ENCODE assay signal across 22 cellular contexts in the genomic region with DNA sequence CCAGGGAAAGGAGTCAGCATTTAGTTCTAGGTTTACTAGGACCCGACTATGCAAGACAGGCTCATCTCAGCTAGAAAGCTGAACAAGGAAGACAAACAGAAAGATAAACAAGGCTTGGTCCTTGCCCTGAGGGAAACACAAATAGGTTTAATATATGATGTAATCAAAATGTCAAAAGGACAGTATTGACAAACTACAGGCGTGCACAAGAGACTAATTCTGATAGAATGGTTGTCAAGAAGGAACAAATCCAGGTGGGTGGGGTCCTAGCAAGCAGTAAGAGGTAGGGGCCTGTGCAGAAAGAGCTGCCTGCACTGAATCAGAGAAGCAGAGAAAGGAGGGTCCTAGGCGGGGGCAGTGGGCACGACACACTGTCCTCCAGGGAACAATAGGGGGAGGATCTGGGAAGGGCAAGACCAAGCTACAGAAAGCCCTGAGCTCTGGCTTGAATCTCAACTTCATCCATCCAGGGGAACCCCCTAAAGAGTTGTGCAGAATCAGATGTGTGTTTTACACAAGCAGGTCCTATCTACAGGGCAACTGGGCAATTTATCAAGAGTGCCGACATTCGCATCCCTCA. TPM values are rescaled to one million over a fixed set of nuclear protein-coding genes. Genes with fewer than 3 reads are reported as not detected.
DNase-seq lines count a peak whose midpoint lies in the region; TF ChIP-seq lines count a peak whose summit lies in the region.
"Had no signal": no experiment of that assay in that cellular context is flagged by ENCODE, and none has a peak within 500 bp of the region (broad histone marks: within the 10 kb centered on the region; RNA-seq: fewer than 3 reads in every experiment).

No MANE protein-coding gene starts in this region.

- H3K4me1 Mint-ChIP-seq in brain (peaks cover 11% of the 10 kb centered on the region), osteocyte (ENCODE audit: unreplicated experiment) (peaks cover 29% of the 10 kb centered on the region)
- peaks cover 64% of the 10 kb centered on the region for H3K4me1 Mint-ChIP-seq in activated T-helper 1 cell treated with anti-CD3 and anti-CD28 coated beads, Interleukin-12 subunit alpha, Interleukin-12 subunit beta, Interleukin-2, Interleukin-4 antibody, amounts not matched to agents 30 ng/mL and 10 ng/mL and 1 ng/mL, durations not matched to agents 14 hours and 24 hours and 36 hours (ENCODE audit: low read depth)
- H3K4me1 Mint-ChIP-seq in activated T-helper 2 cell treated with anti-CD3 and anti-CD28 coated beads, Interferon-gamma antibody, Interleukin-2, Interleukin-4, amounts not matched to agents 10 μg/mL and 5 μg/mL and 100 μg/mL, durations not matched to agents 14 hours and 24 hours and 36 hours (ENCODE audit: low read depth) = peaks cover 35% of the 10 kb centered on the region

- H3K9me2 ChIP-seq in Loucy (replicated peaks; ENCODE audit: low read depth, low read length) = no peaks in the 10 kb centered on the region

- H3K9me3 Mint-ChIP-seq in brain (peaks cover 7 to 20% (median 11%) of the 10 kb centered on the region in 5 experiments), osteocyte (ENCODE audit: unreplicated experiment) (peaks cover 10% of the 10 kb centered on the region)
- H3K9me3 Mint-ChIP-seq in activated T-helper 1 cell treated with anti-CD3 and anti-CD28 coated beads, Interleukin-12 subunit alpha, Interleukin-12 subunit beta, Interleukin-2, Interleukin-4 antibody, amounts not matched to agents 30 ng/mL and 10 ng/mL and 1 ng/mL, durations not matched to agents 14 hours and 24 hours and 36 hours = peaks cover 3% of the 10 kb centered on the region
- H3K9me3 Mint-ChIP-seq in activated T-helper 2 cell treated with anti-CD3 and anti-CD28 coated beads, Interferon-gamma antibody, Interleukin-2, Interleukin-4, amounts not matched to agents 10 μg/mL and 5 μg/mL and 100 μg/mL, durations not matched to agents 14 hours and 24 hours and 36 hours = no peaks in the 10 kb centered on the region
- H3K9me3 Mint-ChIP-seq: activated naive CD8-positive, alpha-beta T cell treated with anti-CD3 and anti-CD28 coated beads, Interleukin-2, amount 50 U/mL, for 24 hours; dendritic cell treated with granulocyte-macrophage colony-stimulating factor and Interleukin-4, amounts not matched to agents 40 ng/mL and 50 ng/mL, for 4 days; stimulated activated naive CD8-positive, alpha-beta T cell treated with anti-CD3 and anti-CD28 coated beads, Interleukin-15, Interleukin-2, amounts not matched to agents 100 ng/mL and 50 ng/mL, for 24 hours had no signal

- H3K79me2 ChIP-seq in Loucy (ENCODE audit: insufficient read depth, low read length) = peaks cover 86% of the 10 kb centered on the region

- H3K36me3 ChIP-seq in Loucy (ENCODE audit: insufficient read depth, low read length) = peaks cover 59% of the 10 kb centered on the region

- H3K9me3 ChIP-seq in Loucy (ENCODE audit: insufficient read depth, low read depth, low read length) = no peaks in the 10 kb centered on the region
- H3K9me3 ChIP-seq: heart right ventricle, mucosa of descending colon had no signal

- no peak overlapping the region for H2AFZ ChIP-seq in Loucy (ENCODE audit: low read length)

- peaks cover 9% of the 10 kb centered on the region for H4K20me1 ChIP-seq in Loucy (ENCODE audit: insufficient read depth, low read length, poor library complexity, severe bottlenecking)

- no peak overlapping the region for H3K9ac ChIP-seq in Loucy (ENCODE audit: low read depth, low read length, poor library complexity, severe bottlenecking)

- DNase-seq in DMS153 treated with DMSO at 0.1 percent for 48 hours (lab: John Stamatoyannopoulos, UW; ENCODE audit: unreplicated experiment) (peak; percentile 5), osteocyte (ENCODE audit: extremely low spot score, unreplicated experiment) (no peak)
- DNase-seq in activated T-helper 1 cell treated with anti-CD3 and anti-CD28 coated beads, Interleukin-12 subunit alpha, Interleukin-12 subunit beta, Interleukin-2, Interleukin-4 antibody, amounts not matched to agents 30 ng/mL and 10 ng/mL and 1 ng/mL, durations not matched to agents 14 hours and 24 hours and 36 hours (ENCODE audit: low spot score) = no peak
- no peak for DNase-seq in central memory CD4-positive, alpha-beta T cell
- DNase-seq in activated T-helper 2 cell treated with anti-CD3 and anti-CD28 coated beads, Interferon-gamma antibody, Interleukin-2, Interleukin-4, amounts not matched to agents 10 μg/mL and 5 μg/mL and 100 μg/mL, durations not matched to agents 14 hours and 24 hours and 36 hours (ENCODE audit: low spot score) = no peak
- DNase-seq: activated CD4-positive, CD25-positive, alpha-beta regulatory T cell; activated naive CD8-positive, alpha-beta T cell treated with anti-CD3 and anti-CD28 coated beads, Interleukin-2, amount 50 U/mL, for 24 hours; brain microvascular endothelial cell; Calu3; heart right ventricle; left ventricle myocardium superior; mucosa of descending colon; NCI-H187 treated with DMSO at 0.1 percent for 48 hours; NK-92 treated with Interleukin-12 subunit alpha and Interleukin-12 subunit beta, amount 100 ng/mL, for 24 hours; stimulated activated CD4-positive, alpha-beta T cell treated with anti-CD3 and anti-CD28 coated beads, Interleukin-4, amount 100 ng/mL, for 1 hour; T1000; trophoblast cell had no signal

- H3K27me3 ChIP-seq in Loucy (ENCODE audit: insufficient read depth, low read length, poor library complexity, severe bottlenecking) = no peaks in the 10 kb centered on the region
- H3K27me3 ChIP-seq: brain microvascular endothelial cell, heart right ventricle had no signal

- H3K4me3 ChIP-seq in Loucy (ENCODE audit: low read length, poor library complexity, severe bottlenecking) = no peak overlapping the region
- H3K4me3 ChIP-seq: heart right ventricle, mucosa of descending colon, smooth muscle cell had no signal

- H3K36me3 Mint-ChIP-seq in brain (peaks cover 31% of the 10 kb centered on the region), osteocyte (ENCODE audit: unreplicated experiment) (peaks cover 46% of the 10 kb centered on the region)
- peaks cover 62% of the 10 kb centered on the region for H3K36me3 Mint-ChIP-seq in activated T-helper 1 cell treated with anti-CD3 and anti-CD28 coated beads, Interleukin-12 subunit alpha, Interleukin-12 subunit beta, Interleukin-2, Interleukin-4 antibody, amounts not matched to agents 30 ng/mL and 10 ng/mL and 1 ng/mL, durations not matched to agents 14 hours and 24 hours and 36 hours (ENCODE audit: low read depth)
- H3K36me3 Mint-ChIP-seq in activated T-helper 2 cell treated with anti-CD3 and anti-CD28 coated beads, Interferon-gamma antibody, Interleukin-2, Interleukin-4, amounts not matched to agents 10 μg/mL and 5 μg/mL and 100 μg/mL, durations not matched to agents 14 hours and 24 hours and 36 hours (ENCODE audit: low read depth) = peaks cover 79% of the 10 kb centered on the region

- H3K4me2 ChIP-seq in Loucy (ENCODE audit: low read depth, low read length, poor library complexity, severe bottlenecking) = peak overlapping the region; percentile 5
- H3K4me2 ChIP-seq: smooth muscle cell had no signal

- H3F3A ChIP-seq in Loucy (ENCODE audit: low read depth) = peaks cover 15% of the 10 kb centered on the region

- intact Hi-C loops in activated T-helper 1 cell treated with anti-CD3 and anti-CD28 coated beads, Interleukin-12 subunit alpha, Interleukin-12 subunit beta, Interleukin-2, Interleukin-4 antibody, amounts not matched to agents 30 ng/mL and 10 ng/mL and 1 ng/mL, durations not matched to agents 14 hours and 24 hours and 36 hours (cut with micrococcal nuclease) = no loop called here
- intact Hi-C loops in activated T-helper 2 cell treated with anti-CD3 and anti-CD28 coated beads, Interferon-gamma antibody, Interleukin-2, Interleukin-4, amounts not matched to agents 10 μg/mL and 5 μg/mL and 100 μg/mL, durations not matched to agents 14 hours and 24 hours and 36 hours (cut with micrococcal nuclease) = no loop called here

- H3K4me3 Mint-ChIP-seq in brain = no peak overlapping the region
- no peak overlapping the region for H3K4me3 Mint-ChIP-seq in osteocyte (ENCODE audit: unreplicated experiment)
- H3K4me3 Mint-ChIP-seq in activated T-helper 1 cell treated with anti-CD3 and anti-CD28 coated beads, Interleukin-12 subunit alpha, Interleukin-12 subunit beta, Interleukin-2, Interleukin-4 antibody, amounts not matched to agents 30 ng/mL and 10 ng/mL and 1 ng/mL, durations not matched to agents 14 hours and 24 hours and 36 hours = no peak overlapping the region
- H3K4me3 Mint-ChIP-seq in activated T-helper 2 cell treated with anti-CD3 and anti-CD28 coated beads, Interferon-gamma antibody, Interleukin-2, Interleukin-4, amounts not matched to agents 10 μg/mL and 5 μg/mL and 100 μg/mL, durations not matched to agents 14 hours and 24 hours and 36 hours (ENCODE audit: low read depth) = no peak overlapping the region
- H3K4me3 Mint-ChIP-seq: activated naive CD8-positive, alpha-beta T cell treated with anti-CD3 and anti-CD28 coated beads, Interleukin-2, amount 50 U/mL, for 24 hours; dendritic cell treated with granulocyte-macrophage colony-stimulating factor and Interleukin-4, amounts not matched to agents 40 ng/mL and 50 ng/mL, for 4 days; stimulated activated naive CD8-positive, alpha-beta T cell treated with anti-CD3 and anti-CD28 coated beads, Interleukin-15, Interleukin-2, amounts not matched to agents 100 ng/mL and 50 ng/mL, for 24 hours had no signal

- no peak for TF ChIP-seq CTCF in Loucy (conservative IDR thresholded peaks at IDR 0.05; ENCODE audit: low read length)
- TF ChIP-seq CTCF in brain (conservative IDR thresholded peaks at IDR 0.05) = no peak
- TF ChIP-seq CTCF in osteocyte (IDR thresholded peaks at IDR 0.05) = no peak

- H3K4me1 ChIP-seq in Loucy (ENCODE audit: insufficient read depth, low read length, poor library complexity, severe bottlenecking) = peaks cover 38% of the 10 kb centered on the region

- H3K27me3 Mint-ChIP-seq in brain = peaks cover 7% of the 10 kb centered on the region
- H3K27me3 Mint-ChIP-seq in osteocyte (ENCODE audit: unreplicated experiment) = no peaks in the 10 kb centered on the region
- H3K27me3 Mint-ChIP-seq in activated T-helper 1 cell treated with anti-CD3 and anti-CD28 coated beads, Interleukin-12 subunit alpha, Interleukin-12 subunit beta, Interleukin-2, Interleukin-4 antibody, amounts not matched to agents 30 ng/mL and 10 ng/mL and 1 ng/mL, durations not matched to agents 14 hours and 24 hours and 36 hours (ENCODE audit: insufficient read depth) = no peaks in the 10 kb centered on the region
- H3K27me3 Mint-ChIP-seq in activated T-helper 2 cell treated with anti-CD3 and anti-CD28 coated beads, Interferon-gamma antibody, Interleukin-2, Interleukin-4, amounts not matched to agents 10 μg/mL and 5 μg/mL and 100 μg/mL, durations not matched to agents 14 hours and 24 hours and 36 hours (ENCODE audit: low read depth) = no peaks in the 10 kb centered on the region
- H3K27me3 Mint-ChIP-seq: activated naive CD8-positive, alpha-beta T cell treated with anti-CD3 and anti-CD28 coated beads, Interleukin-2, amount 50 U/mL, for 24 hours; dendritic cell treated with granulocyte-macrophage colony-stimulating factor and Interleukin-4, amounts not matched to agents 40 ng/mL and 50 ng/mL, for 4 days; stimulated activated naive CD8-positive, alpha-beta T cell treated with anti-CD3 and anti-CD28 coated beads, Interleukin-15, Interleukin-2, amounts not matched to agents 100 ng/mL and 50 ng/mL, for 24 hours had no signal

- H3K27ac Mint-ChIP-seq in brain (peak overlapping the region in 3 of 5 experiments; percentile 23 to 59 (median 28)), osteocyte (ENCODE audit: unreplicated experiment) (peak overlapping the region; percentile 59)
- H3K27ac Mint-ChIP-seq in activated T-helper 1 cell treated with anti-CD3 and anti-CD28 coated beads, Interleukin-12 subunit alpha, Interleukin-12 subunit beta, Interleukin-2, Interleukin-4 antibody, amounts not matched to agents 30 ng/mL and 10 ng/mL and 1 ng/mL, durations not matched to agents 14 hours and 24 hours and 36 hours = no peak overlapping the region
- no peak overlapping the region for H3K27ac Mint-ChIP-seq in activated T-helper 2 cell treated with anti-CD3 and anti-CD28 coated beads, Interferon-gamma antibody, Interleukin-2, Interleukin-4, amounts not matched to agents 10 μg/mL and 5 μg/mL and 100 μg/mL, durations not matched to agents 14 hours and 24 hours and 36 hours
- H3K27ac Mint-ChIP-seq: activated naive CD8-positive, alpha-beta T cell treated with anti-CD3 and anti-CD28 coated beads, Interleukin-2, amount 50 U/mL, for 24 hours; dendritic cell treated with granulocyte-macrophage colony-stimulating factor and Interleukin-4, amounts not matched to agents 40 ng/mL and 50 ng/mL, for 4 days; stimulated activated naive CD8-positive, alpha-beta T cell treated with anti-CD3 and anti-CD28 coated beads, Interleukin-15, Interleukin-2, amounts not matched to agents 100 ng/mL and 50 ng/mL, for 24 hours had no signal

RNA-seq across cellular contexts. Expression of a gene that starts 23.3 kb away (rescaled TPM):
- 15.1 TPM for polyA plus RNA-seq in brain (ENCODE audit: insufficient read depth, low read depth, low replicate concordance)
- total RNA-seq in osteocyte = 79.6 and 84.1 TPM in 2 replicates
- total RNA-seq in activated T-helper 1 cell treated with anti-CD3 and anti-CD28 coated beads, Interleukin-12 subunit alpha, Interleukin-12 subunit beta, Interleukin-2, Interleukin-4 antibody, amounts not matched to agents 30 ng/mL and 10 ng/mL and 1 ng/mL, durations not matched to agents 14 hours and 24 hours and 36 hours = 97.6 and 97.8 TPM in 2 replicates
- total RNA-seq in activated T-helper 2 cell treated with anti-CD3 and anti-CD28 coated beads, Interferon-gamma antibody, Interleukin-2, Interleukin-4, amounts not matched to agents 10 μg/mL and 5 μg/mL and 100 μg/mL, durations not matched to agents 14 hours and 24 hours and 36 hours = 90.4 and 93.7 TPM in 2 replicates

Comparison
In these comparisons a context has a peak if more than half of its experiments do, and no peak if none do; other contexts are left out.
1. H3K27ac Mint-ChIP-seq: peak in brain (3 of 5) and osteocyte (single experiment); none in activated T-helper 1 cell treated with anti-CD3 and anti-CD28 coated beads, Interleukin-12 subunit alpha, Interleukin-12 subunit beta, Interleukin-2, Interleukin-4 antibody, amounts not matched to agents 30 ng/mL and 10 ng/mL and 1 ng/mL, durations not matched to agents 14 hours and 24 hours and 36 hours (single experiment) and activated T-helper 2 cell treated with anti-CD3 and anti-CD28 coated beads, Interferon-gamma antibody, Interleukin-2, Interleukin-4, amounts not matched to agents 10 μg/mL and 5 μg/mL and 100 μg/mL, durations not matched to agents 14 hours and 24 hours and 36 hours (single experiment).